8 cellular contexts compared by ENCODE assay signal in genomic region chr3:188294823-188295487, GRCh38.
DNase-seq lines count a peak whose midpoint lies in the region; ATAC-seq lines count a peak whose summit lies in the region.

No MANE protein-coding gene starts in this region.

- H3K9me3 ChIP-seq in GM23248 (ENCODE audit: low read depth) (no peaks in the 10 kb centered on the region), neuron (ENCODE audit: low read length) (no peaks in the 10 kb centered on the region)

- 11% methylated on average over 11 of the region's 11 CpGs for WGBS in GM23248 (ENCODE audit: low coverage in 1 of 2, low lambda C conversion rate in 2 of 2, missing lambda C conversion rate in 2 of 2), 2 experiments

- H3K9me2 ChIP-seq in GM23248 (ENCODE audit: insufficient read depth): no peaks in the 10 kb centered on the region

- DNase-seq in GM23248 (peak; percentile 96), NCI-H510A treated with DMSO at 0.1 percent for 48 hours (lab: John Stamatoyannopoulos, UW) (peak; percentile 80), epithelial cell of prostate (ENCODE audit: low read depth, low spot score) (peak; percentile 80), T-helper 1 cell (no peak), HuH-7 (ENCODE audit: low spot score) (no peak)
- no peak for DNase-seq in effector CD4-positive, alpha-beta T cell

- H3K27ac ChIP-seq in GM23248 (peak overlapping the region; percentile 79), epithelial cell of prostate (peak overlapping the region; percentile 77)

- peaks cover 43% of the 10 kb centered on the region for H3F3A ChIP-seq in GM23248 (ENCODE audit: insufficient read depth)

- no peak for ATAC-seq in HG02763 (IDR thresholded peaks at IDR 0.05; ENCODE audit: unreplicated experiment)

- H3K36me3 ChIP-seq in GM23248 (ENCODE audit: low read depth) (no peaks in the 10 kb centered on the region), neuron (ENCODE audit: insufficient read depth, low read length) (no peaks in the 10 kb centered on the region)

- peak overlapping the region; percentile 35 for H3K9ac ChIP-seq in GM23248

- no peaks in the 10 kb centered on the region for H4K20me1 ChIP-seq in GM23248 (ENCODE audit: insufficient read depth)

- H3K79me2 ChIP-seq in GM23248 (ENCODE audit: insufficient read depth): peaks cover 77% of the 10 kb centered on the region

- H3K4me1 ChIP-seq in GM23248 (ENCODE audit: insufficient read depth): peaks cover 61% of the 10 kb centered on the region
- H3K4me1 ChIP-seq in neuron (ENCODE audit: insufficient read depth, low read length): peaks cover 37% of the 10 kb centered on the region

- H3K27me3 ChIP-seq in GM23248 (replicated peaks; ENCODE audit: insufficient read depth) (no peaks in the 10 kb centered on the region), neuron (ENCODE audit: insufficient read depth, low read length) (no peaks in the 10 kb centered on the region)

- H2AFZ ChIP-seq in GM23248: peak overlapping the region; percentile 28; the same call in 1 of the 2 replicates
- H2AFZ ChIP-seq in neuron (ENCODE audit: low read depth, low read length): peak overlapping the region; percentile 36

- peak overlapping the region; percentile 48 for H3K4me3 ChIP-seq in GM23248
- H3K4me3 ChIP-seq in neuron (ENCODE audit: low read length): peak overlapping the region; percentile 39

- in situ Hi-C loops in GM23248 (cut with MboI): no loop called here

- peak overlapping the region; percentile 77 for H3K4me2 ChIP-seq in GM23248 (ENCODE audit: unreplicated experiment)

Comparison
In these comparisons a context has a peak if more than half of its experiments do, and no peak if none do; other contexts are left out.
1. DNase-seq: peak in GM23248 (single experiment), NCI-H510A treated with DMSO at 0.1 percent for 48 hours (single experiment) and epithelial cell of prostate (single experiment); none in T-helper 1 cell (0 of 5), effector CD4-positive, alpha-beta T cell (single experiment) and HuH-7 (single experiment).